ENCODE assay signal across 2 cellular contexts in the genomic region with DNA sequence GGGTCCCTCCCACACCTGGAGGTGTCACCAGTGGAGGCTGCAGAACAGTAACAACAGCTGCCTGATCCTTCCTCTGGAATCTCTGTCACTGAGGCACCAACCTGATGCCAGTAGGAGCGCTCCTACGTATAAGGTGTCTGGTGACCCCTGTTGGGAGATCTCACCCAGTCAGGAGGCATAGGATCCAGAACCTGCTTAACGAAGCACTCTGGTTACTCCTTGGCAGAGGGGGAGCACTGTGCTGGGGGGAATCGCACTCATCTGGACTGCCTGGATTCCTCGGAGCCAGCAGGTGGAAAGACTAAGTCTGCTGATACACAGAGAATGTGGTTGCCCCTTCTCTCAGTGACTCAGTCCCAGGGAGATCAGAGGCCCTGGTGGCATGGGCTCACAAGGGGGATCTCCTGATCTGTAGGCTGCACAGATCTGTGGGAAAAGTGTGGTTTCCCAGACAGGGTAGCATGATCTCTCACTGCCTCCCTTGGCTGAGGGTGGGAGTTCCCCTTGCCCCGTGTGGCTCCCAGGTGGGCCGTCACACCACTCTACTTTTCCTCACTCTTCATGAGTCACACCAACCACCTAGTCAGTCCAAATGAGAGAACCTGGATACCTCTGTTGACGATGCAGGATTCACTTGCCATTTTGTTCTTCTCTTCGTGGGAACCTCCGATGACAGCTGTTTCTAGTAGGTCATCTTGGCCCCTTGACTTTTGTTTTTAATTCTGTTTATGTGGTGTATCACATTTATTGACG.
TF ChIP-seq lines count a peak whose summit lies in the region.

No MANE protein-coding gene starts in this region.

TF ChIP-seq in GM12878, 131 proteins besides CTCF, POLR2A, EP300 and RAD21 (continues in another document):
- no peak for TF ChIP-seq PAX8 (IDR thresholded peaks at IDR 0.05)
- peak; percentile 56; the same call in 1 of the 2 replicates for TF ChIP-seq BCL11A (IDR thresholded peaks at IDR 0.05; ENCODE audit: low read depth, low read length)
- no peak for TF ChIP-seq SRF (IDR thresholded peaks at IDR 0.05; ENCODE audit: low read depth in 2 of 2, low read length in 2 of 2)
- peak; percentile 85 for TF ChIP-seq IKZF1 (conservative IDR thresholded peaks at IDR 0.05)
- peak; percentile 64; the same call in 1 of the 2 replicates for TF ChIP-seq LARP7 (IDR thresholded peaks at IDR 0.05)
- TF ChIP-seq MEF2B (IDR thresholded peaks at IDR 0.05; ENCODE audit: partially characterized antibody, poor library complexity, severe bottlenecking), result peak; percentile 99
- TF ChIP-seq MXI1 (IDR thresholded peaks at IDR 0.05; ENCODE audit: low read depth, low read length), result no peak
- TF ChIP-seq CHD1 (IDR thresholded peaks at IDR 0.05; ENCODE audit: low read depth, low read length), result no peak
- TF ChIP-seq, protein P1, sequence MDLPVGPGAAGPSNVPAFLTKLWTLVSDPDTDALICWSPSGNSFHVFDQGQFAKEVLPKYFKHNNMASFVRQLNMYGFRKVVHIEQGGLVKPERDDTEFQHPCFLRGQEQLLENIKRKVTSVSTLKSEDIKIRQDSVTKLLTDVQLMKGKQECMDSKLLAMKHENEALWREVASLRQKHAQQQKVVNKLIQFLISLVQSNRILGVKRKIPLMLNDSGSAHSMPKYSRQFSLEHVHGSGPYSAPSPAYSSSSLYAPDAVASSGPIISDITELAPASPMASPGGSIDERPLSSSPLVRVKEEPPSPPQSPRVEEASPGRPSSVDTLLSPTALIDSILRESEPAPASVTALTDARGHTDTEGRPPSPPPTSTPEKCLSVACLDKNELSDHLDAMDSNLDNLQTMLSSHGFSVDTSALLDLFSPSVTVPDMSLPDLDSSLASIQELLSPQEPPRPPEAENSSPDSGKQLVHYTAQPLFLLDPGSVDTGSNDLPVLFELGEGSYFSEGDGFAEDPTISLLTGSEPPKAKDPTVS (IDR thresholded peaks at IDR 0.05; ENCODE audit: low read depth, low read length), result no peak
- TF ChIP-seq SIX5 (IDR thresholded peaks at IDR 0.05; ENCODE audit: low read depth, low read length, severe bottlenecking), result no peak
- TF ChIP-seq, protein P2, sequence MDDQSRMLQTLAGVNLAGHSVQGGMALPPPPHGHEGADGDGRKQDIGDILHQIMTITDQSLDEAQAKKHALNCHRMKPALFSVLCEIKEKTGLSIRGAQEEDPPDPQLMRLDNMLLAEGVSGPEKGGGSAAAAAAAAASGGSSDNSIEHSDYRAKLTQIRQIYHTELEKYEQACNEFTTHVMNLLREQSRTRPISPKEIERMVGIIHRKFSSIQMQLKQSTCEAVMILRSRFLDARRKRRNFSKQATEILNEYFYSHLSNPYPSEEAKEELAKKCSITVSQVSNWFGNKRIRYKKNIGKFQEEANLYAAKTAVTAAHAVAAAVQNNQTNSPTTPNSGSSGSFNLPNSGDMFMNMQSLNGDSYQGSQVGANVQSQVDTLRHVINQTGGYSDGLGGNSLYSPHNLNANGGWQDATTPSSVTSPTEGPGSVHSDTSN (IDR thresholded peaks at IDR 0.05; ENCODE audit: insufficient replicate concordance, low read depth, low read length), result no peak
- peak; percentile 51; the same call in 1 of the 3 replicates for TF ChIP-seq POU2F2 (IDR thresholded peaks at IDR 0.05; ENCODE audit: borderline replicate concordance, low read depth, low read length)
- TF ChIP-seq, protein P3, sequence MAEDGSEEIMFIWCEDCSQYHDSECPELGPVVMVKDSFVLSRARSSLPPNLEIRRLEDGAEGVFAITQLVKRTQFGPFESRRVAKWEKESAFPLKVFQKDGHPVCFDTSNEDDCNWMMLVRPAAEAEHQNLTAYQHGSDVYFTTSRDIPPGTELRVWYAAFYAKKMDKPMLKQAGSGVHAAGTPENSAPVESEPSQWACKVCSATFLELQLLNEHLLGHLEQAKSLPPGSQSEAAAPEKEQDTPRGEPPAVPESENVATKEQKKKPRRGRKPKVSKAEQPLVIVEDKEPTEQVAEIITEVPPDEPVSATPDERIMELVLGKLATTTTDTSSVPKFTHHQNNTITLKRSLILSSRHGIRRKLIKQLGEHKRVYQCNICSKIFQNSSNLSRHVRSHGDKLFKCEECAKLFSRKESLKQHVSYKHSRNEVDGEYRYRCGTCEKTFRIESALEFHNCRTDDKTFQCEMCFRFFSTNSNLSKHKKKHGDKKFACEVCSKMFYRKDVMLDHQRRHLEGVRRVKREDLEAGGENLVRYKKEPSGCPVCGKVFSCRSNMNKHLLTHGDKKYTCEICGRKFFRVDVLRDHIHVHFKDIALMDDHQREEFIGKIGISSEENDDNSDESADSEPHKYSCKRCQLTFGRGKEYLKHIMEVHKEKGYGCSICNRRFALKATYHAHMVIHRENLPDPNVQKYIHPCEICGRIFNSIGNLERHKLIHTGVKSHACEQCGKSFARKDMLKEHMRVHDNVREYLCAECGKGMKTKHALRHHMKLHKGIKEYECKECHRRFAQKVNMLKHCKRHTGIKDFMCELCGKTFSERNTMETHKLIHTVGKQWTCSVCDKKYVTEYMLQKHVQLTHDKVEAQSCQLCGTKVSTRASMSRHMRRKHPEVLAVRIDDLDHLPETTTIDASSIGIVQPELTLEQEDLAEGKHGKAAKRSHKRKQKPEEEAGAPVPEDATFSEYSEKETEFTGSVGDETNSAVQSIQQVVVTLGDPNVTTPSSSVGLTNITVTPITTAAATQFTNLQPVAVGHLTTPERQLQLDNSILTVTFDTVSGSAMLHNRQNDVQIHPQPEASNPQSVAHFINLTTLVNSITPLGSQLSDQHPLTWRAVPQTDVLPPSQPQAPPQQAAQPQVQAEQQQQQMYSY (CRISPR knock-in tag; IDR thresholded peaks at IDR 0.05), result no peak
- peak; percentile 28; the same call in 1 of the 2 replicates for TF ChIP-seq CHD2 (IDR thresholded peaks at IDR 0.05; ENCODE audit: borderline replicate concordance, low read depth, low read length)
- peak; percentile 81 for TF ChIP-seq RELA (IDR thresholded peaks at IDR 0.05; ENCODE audit: borderline replicate concordance, partially characterized antibody)
- TF ChIP-seq RB1 (IDR thresholded peaks at IDR 0.05; ENCODE audit: borderline replicate concordance), result peak; percentile 59; the same call in 1 of the 2 replicates
- peak; percentile 45 for TF ChIP-seq SP1 (IDR thresholded peaks at IDR 0.05; ENCODE audit: low read depth, low read length)
- peak; percentile 41 to 60; a peak in 1 of 4 replicates for TF ChIP-seq BHLHE40 (IDR thresholded peaks at IDR 0.05; ENCODE audit: borderline replicate concordance in 1 of 2, low read depth in 2 of 2, low read length in 1 of 2)
- TF ChIP-seq CREB1 (IDR thresholded peaks at IDR 0.05; ENCODE audit: low read depth), result no peak
- peak; percentile 28; the same call in 1 of the 2 replicates for TF ChIP-seq FOXM1 (IDR thresholded peaks at IDR 0.05; ENCODE audit: low read depth, low read length)

TF ChIP-seq in SK-N-SH, 30 proteins besides CTCF, POLR2A, EP300 and RAD21:
- TF ChIP-seq TAF1 (IDR thresholded peaks at IDR 0.05; ENCODE audit: borderline replicate concordance, low read depth, low read length), result no peak
- no peak for TF ChIP-seq NRF1 (IDR thresholded peaks at IDR 0.05; ENCODE audit: low read depth, low read length)
- no peak for TF ChIP-seq FOSL2 (IDR thresholded peaks at IDR 0.05; ENCODE audit: borderline replicate concordance, low read depth)
- no peak for TF ChIP-seq RXRA (IDR thresholded peaks at IDR 0.05; ENCODE audit: borderline replicate concordance, low read depth)
- TF ChIP-seq EZH2phosphoT487 (IDR thresholded peaks at IDR 0.05; ENCODE audit: borderline replicate concordance, low read depth), result no peak
- TF ChIP-seq RCOR1 (IDR thresholded peaks at IDR 0.05; ENCODE audit: low read length), result no peak
- TF ChIP-seq SIN3A (IDR thresholded peaks at IDR 0.05; ENCODE audit: borderline replicate concordance, low read depth, low read length), result no peak
- TF ChIP-seq FOXM1 (IDR thresholded peaks at IDR 0.05; ENCODE audit: low read depth), result no peak
- TF ChIP-seq, protein P4, sequence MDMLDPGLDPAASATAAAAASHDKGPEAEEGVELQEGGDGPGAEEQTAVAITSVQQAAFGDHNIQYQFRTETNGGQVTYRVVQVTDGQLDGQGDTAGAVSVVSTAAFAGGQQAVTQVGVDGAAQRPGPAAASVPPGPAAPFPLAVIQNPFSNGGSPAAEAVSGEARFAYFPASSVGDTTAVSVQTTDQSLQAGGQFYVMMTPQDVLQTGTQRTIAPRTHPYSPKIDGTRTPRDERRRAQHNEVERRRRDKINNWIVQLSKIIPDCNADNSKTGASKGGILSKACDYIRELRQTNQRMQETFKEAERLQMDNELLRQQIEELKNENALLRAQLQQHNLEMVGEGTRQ (IDR thresholded peaks at IDR 0.05; ENCODE audit: borderline replicate concordance, low read depth, low read length), result no peak
- TF ChIP-seq, protein P5, sequence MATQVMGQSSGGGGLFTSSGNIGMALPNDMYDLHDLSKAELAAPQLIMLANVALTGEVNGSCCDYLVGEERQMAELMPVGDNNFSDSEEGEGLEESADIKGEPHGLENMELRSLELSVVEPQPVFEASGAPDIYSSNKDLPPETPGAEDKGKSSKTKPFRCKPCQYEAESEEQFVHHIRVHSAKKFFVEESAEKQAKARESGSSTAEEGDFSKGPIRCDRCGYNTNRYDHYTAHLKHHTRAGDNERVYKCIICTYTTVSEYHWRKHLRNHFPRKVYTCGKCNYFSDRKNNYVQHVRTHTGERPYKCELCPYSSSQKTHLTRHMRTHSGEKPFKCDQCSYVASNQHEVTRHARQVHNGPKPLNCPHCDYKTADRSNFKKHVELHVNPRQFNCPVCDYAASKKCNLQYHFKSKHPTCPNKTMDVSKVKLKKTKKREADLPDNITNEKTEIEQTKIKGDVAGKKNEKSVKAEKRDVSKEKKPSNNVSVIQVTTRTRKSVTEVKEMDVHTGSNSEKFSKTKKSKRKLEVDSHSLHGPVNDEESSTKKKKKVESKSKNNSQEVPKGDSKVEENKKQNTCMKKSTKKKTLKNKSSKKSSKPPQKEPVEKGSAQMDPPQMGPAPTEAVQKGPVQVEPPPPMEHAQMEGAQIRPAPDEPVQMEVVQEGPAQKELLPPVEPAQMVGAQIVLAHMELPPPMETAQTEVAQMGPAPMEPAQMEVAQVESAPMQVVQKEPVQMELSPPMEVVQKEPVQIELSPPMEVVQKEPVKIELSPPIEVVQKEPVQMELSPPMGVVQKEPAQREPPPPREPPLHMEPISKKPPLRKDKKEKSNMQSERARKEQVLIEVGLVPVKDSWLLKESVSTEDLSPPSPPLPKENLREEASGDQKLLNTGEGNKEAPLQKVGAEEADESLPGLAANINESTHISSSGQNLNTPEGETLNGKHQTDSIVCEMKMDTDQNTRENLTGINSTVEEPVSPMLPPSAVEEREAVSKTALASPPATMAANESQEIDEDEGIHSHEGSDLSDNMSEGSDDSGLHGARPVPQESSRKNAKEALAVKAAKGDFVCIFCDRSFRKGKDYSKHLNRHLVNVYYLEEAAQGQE (IDR thresholded peaks at IDR 0.05; ENCODE audit: low read depth, low read length), result no peak
- no peak for TF ChIP-seq FOXJ3 (CRISPR knock-in tag; IDR thresholded peaks at IDR 0.05)
- TF ChIP-seq, protein P2 (IDR thresholded peaks at IDR 0.05), result no peak
- no peak for TF ChIP-seq RFX5 (IDR thresholded peaks at IDR 0.05; ENCODE audit: low read length)
- TF ChIP-seq, protein P6, sequence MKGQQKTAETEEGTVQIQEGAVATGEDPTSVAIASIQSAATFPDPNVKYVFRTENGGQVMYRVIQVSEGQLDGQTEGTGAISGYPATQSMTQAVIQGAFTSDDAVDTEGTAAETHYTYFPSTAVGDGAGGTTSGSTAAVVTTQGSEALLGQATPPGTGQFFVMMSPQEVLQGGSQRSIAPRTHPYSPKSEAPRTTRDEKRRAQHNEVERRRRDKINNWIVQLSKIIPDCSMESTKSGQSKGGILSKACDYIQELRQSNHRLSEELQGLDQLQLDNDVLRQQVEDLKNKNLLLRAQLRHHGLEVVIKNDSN (IDR thresholded peaks at IDR 0.05; ENCODE audit: borderline replicate concordance, low read depth), result no peak
- no peak for TF ChIP-seq MEF2A (IDR thresholded peaks at IDR 0.05; ENCODE audit: borderline replicate concordance, low read depth)
- TF ChIP-seq MXI1 (IDR thresholded peaks at IDR 0.05; ENCODE audit: low read depth, low read length), result no peak
- no peak for TF ChIP-seq ELF1 (IDR thresholded peaks at IDR 0.05)
